ENCODE assay signal across 1 cellular context in the genomic region with DNA sequence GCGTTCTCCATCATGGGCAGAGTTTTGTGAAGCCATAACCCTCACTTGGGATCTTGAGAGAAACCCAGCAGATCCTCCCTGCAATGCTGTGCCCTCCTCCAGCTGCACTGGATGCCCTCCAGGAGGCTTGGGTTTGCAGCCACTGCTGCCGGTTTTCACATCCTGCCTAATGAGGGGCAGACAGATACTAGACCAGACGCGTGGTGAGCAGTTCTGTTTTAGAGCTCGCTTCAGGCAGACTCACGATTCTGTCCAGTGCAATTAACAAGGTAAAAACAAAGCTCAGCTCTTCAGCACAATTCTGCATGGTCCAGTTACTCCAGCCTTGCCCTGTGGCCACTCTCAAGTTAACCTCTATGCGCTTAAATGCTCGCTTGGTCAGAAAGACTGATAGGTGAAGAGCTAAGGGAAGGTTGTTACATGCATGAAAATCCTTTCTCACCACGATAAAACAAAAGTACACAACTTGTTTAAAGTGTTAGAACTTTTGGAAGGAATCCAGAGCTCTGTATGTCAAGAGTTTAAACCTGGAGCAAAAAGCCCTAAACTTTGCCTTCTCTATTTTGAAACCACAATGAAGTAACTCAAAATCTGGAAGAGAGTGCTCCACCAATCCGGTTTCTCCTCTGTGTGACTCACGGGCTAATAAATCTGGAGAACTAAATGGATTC.
TF ChIP-seq lines count a peak whose summit lies in the region.

No MANE protein-coding gene starts in this region.

TF ChIP-seq in H1, 55 proteins besides CTCF, POLR2A, EP300 and RAD21:
- no peak for TF ChIP-seq SP2 (IDR thresholded peaks at IDR 0.05; ENCODE audit: low read length)
- no peak for TF ChIP-seq KDM1A (IDR thresholded peaks at IDR 0.05; ENCODE audit: borderline replicate concordance, low read length)
- TF ChIP-seq POLR2AphosphoS5 (IDR thresholded peaks at IDR 0.05; ENCODE audit: low read depth, low read length) = no peak
- no peak for TF ChIP-seq GABPA (IDR thresholded peaks at IDR 0.05; ENCODE audit: borderline replicate concordance, insufficient read depth, low read length)
- TF ChIP-seq SP1 (IDR thresholded peaks at IDR 0.05; ENCODE audit: low read depth, low read length) = no peak
- TF ChIP-seq SUZ12 (IDR thresholded peaks at IDR 0.05; ENCODE audit: low read length) = no peak
- no peak for TF ChIP-seq SIN3A (conservative IDR thresholded peaks at IDR 0.05 in 1 of 2, IDR thresholded peaks at IDR 0.05 in 1 of 2; ENCODE audit: low read depth in 1 of 2, low read length in 2 of 2)
- no peak for TF ChIP-seq NANOG (IDR thresholded peaks at IDR 0.05; ENCODE audit: insufficient read depth, low read depth, low read length, poor library complexity, severe bottlenecking)
- TF ChIP-seq BCL11A (IDR thresholded peaks at IDR 0.05; ENCODE audit: low read depth in 2 of 2, low read length in 2 of 2) = no peak
- no peak for TF ChIP-seq KDM4A (IDR thresholded peaks at IDR 0.05; ENCODE audit: low read depth, low read length, severe bottlenecking)
- TF ChIP-seq NRF1 (IDR thresholded peaks at IDR 0.05; ENCODE audit: low read depth, low read length) = no peak
- no peak for TF ChIP-seq RBBP5 (IDR thresholded peaks at IDR 0.05; ENCODE audit: borderline replicate concordance, low read depth, low read length)
- TF ChIP-seq CHD2 (IDR thresholded peaks at IDR 0.05; ENCODE audit: low read length) = no peak
- TF ChIP-seq POU5F1 (IDR thresholded peaks at IDR 0.05; ENCODE audit: low read depth, low read length) = no peak
- TF ChIP-seq, protein P1, sequence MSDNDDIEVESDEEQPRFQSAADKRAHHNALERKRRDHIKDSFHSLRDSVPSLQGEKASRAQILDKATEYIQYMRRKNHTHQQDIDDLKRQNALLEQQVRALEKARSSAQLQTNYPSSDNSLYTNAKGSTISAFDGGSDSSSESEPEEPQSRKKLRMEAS (IDR thresholded peaks at IDR 0.05) = no peak
- no peak for TF ChIP-seq HDAC6 (IDR thresholded peaks at IDR 0.05; ENCODE audit: low read depth, low read length)
- no peak for TF ChIP-seq RFX5 (IDR thresholded peaks at IDR 0.05; ENCODE audit: borderline replicate concordance, low read depth, low read length)
- no peak for TF ChIP-seq FOSL1 (IDR thresholded peaks at IDR 0.05; ENCODE audit: insufficient read depth, low read depth, low read length)
